ENCODE assay signal across 2 cellular contexts in the genomic region with DNA sequence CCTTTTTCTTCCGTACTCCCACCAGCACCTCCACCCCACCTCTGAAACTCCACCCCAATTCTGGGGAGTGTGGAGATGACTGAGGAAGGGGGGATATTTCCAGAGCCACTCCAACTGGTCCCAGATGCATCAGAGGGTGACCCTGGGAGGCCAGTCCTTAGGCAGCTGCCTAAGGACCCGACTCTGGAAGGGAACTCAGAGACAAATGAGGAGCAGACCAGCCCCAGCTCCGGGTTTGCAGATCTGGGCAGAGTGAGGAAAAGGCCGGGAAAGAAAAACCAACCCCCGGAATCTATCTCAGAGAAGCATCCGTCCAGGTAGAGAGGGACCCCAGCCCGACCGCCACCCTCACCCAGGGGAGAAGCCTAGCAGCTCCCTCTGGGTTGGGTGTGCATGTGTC.
TF ChIP-seq lines count a peak whose summit lies in the region.

No MANE protein-coding gene starts in this region.

TF ChIP-seq in SK-N-SH, 30 proteins besides CTCF, POLR2A, EP300 and RAD21 (continued from another document):
- TF ChIP-seq ZBTB33 (IDR thresholded peaks at IDR 0.05; ENCODE audit: borderline replicate concordance, low read depth) (no peak), RXRA (IDR thresholded peaks at IDR 0.05; ENCODE audit: borderline replicate concordance, low read depth) (no peak), NRF1 (IDR thresholded peaks at IDR 0.05; ENCODE audit: low read depth, low read length) (no peak), FOXJ3 (CRISPR knock-in tag; IDR thresholded peaks at IDR 0.05) (no peak), GATA2 (CRISPR knock-in tag; IDR thresholded peaks at IDR 0.05) (no peak), GABPA (IDR thresholded peaks at IDR 0.05; ENCODE audit: low read depth) (no peak), MAX (IDR thresholded peaks at IDR 0.05; ENCODE audit: low read depth) (no peak), RCOR1 (IDR thresholded peaks at IDR 0.05; ENCODE audit: low read length) (no peak), RFX5 (IDR thresholded peaks at IDR 0.05; ENCODE audit: low read length) (no peak), SIN3A (IDR thresholded peaks at IDR 0.05; ENCODE audit: borderline replicate concordance, low read depth, low read length) (no peak), FOSL2 (IDR thresholded peaks at IDR 0.05; ENCODE audit: borderline replicate concordance, low read depth) (no peak), TEAD4 (IDR thresholded peaks at IDR 0.05; ENCODE audit: borderline replicate concordance, insufficient read depth) (no peak), FOXM1 (IDR thresholded peaks at IDR 0.05; ENCODE audit: low read depth) (no peak), JUND (IDR thresholded peaks at IDR 0.05) (no peak)
- TF ChIP-seq, protein P1, sequence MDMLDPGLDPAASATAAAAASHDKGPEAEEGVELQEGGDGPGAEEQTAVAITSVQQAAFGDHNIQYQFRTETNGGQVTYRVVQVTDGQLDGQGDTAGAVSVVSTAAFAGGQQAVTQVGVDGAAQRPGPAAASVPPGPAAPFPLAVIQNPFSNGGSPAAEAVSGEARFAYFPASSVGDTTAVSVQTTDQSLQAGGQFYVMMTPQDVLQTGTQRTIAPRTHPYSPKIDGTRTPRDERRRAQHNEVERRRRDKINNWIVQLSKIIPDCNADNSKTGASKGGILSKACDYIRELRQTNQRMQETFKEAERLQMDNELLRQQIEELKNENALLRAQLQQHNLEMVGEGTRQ (IDR thresholded peaks at IDR 0.05; ENCODE audit: borderline replicate concordance, low read depth, low read length): no peak
- TF ChIP-seq, protein P2, sequence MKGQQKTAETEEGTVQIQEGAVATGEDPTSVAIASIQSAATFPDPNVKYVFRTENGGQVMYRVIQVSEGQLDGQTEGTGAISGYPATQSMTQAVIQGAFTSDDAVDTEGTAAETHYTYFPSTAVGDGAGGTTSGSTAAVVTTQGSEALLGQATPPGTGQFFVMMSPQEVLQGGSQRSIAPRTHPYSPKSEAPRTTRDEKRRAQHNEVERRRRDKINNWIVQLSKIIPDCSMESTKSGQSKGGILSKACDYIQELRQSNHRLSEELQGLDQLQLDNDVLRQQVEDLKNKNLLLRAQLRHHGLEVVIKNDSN (IDR thresholded peaks at IDR 0.05; ENCODE audit: borderline replicate concordance, low read depth): no peak
- TF ChIP-seq, protein P3, sequence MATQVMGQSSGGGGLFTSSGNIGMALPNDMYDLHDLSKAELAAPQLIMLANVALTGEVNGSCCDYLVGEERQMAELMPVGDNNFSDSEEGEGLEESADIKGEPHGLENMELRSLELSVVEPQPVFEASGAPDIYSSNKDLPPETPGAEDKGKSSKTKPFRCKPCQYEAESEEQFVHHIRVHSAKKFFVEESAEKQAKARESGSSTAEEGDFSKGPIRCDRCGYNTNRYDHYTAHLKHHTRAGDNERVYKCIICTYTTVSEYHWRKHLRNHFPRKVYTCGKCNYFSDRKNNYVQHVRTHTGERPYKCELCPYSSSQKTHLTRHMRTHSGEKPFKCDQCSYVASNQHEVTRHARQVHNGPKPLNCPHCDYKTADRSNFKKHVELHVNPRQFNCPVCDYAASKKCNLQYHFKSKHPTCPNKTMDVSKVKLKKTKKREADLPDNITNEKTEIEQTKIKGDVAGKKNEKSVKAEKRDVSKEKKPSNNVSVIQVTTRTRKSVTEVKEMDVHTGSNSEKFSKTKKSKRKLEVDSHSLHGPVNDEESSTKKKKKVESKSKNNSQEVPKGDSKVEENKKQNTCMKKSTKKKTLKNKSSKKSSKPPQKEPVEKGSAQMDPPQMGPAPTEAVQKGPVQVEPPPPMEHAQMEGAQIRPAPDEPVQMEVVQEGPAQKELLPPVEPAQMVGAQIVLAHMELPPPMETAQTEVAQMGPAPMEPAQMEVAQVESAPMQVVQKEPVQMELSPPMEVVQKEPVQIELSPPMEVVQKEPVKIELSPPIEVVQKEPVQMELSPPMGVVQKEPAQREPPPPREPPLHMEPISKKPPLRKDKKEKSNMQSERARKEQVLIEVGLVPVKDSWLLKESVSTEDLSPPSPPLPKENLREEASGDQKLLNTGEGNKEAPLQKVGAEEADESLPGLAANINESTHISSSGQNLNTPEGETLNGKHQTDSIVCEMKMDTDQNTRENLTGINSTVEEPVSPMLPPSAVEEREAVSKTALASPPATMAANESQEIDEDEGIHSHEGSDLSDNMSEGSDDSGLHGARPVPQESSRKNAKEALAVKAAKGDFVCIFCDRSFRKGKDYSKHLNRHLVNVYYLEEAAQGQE (IDR thresholded peaks at IDR 0.05; ENCODE audit: low read depth, low read length): no peak

TF ChIP-seq in SK-N-SH treated with all-trans-retinoic acid at 6 μM for 48 hours, 23 proteins besides CTCF, POLR2A, EP300 and RAD21 (continued from another document):
- TF ChIP-seq CSDC2 (CRISPR knock-in tag; IDR thresholded peaks at IDR 0.05) (no peak), ZNF70 (CRISPR knock-in tag; IDR thresholded peaks at IDR 0.05) (no peak)
